ENCODE assay signal across 8 cellular contexts in genomic region chr14:88825078-88825458, GRCh38. TPM values are rescaled to one million over a fixed set of nuclear protein-coding genes. Genes with fewer than 3 reads are reported as not detected.
DNase-seq lines count a peak whose midpoint lies in the region; ATAC-seq and TF ChIP-seq lines count a peak whose summit lies in the region.

No MANE protein-coding gene starts in this region.

- no peak overlapping the region for H4K91ac ChIP-seq in neuronal stem cell (ENCODE audit: low read depth, low read length, poor library complexity)

- no peaks in the 10 kb centered on the region for H3K27me3 Mint-ChIP-seq in endodermal cell (ENCODE audit: insufficient read depth)

- no peak for TF ChIP-seq CTCF in Panc1 (IDR thresholded peaks at IDR 0.05)
- TF ChIP-seq CTCF in endodermal cell (conservative IDR thresholded peaks at IDR 0.05), result no peak

- intact Hi-C loops in Panc1 (cut with micrococcal nuclease; ENCODE audit: unreplicated experiment), result no loop called here

- no peak overlapping the region for H2BK15ac ChIP-seq in neuronal stem cell (ENCODE audit: low read length)

- no peaks in the 10 kb centered on the region for H3K9me3 Mint-ChIP-seq in endodermal cell

- H3K18ac ChIP-seq in neuronal stem cell (ENCODE audit: low read length), result no peak overlapping the region

- H3K4me2 ChIP-seq in neuronal stem cell (ENCODE audit: insufficient read depth, low read length, poor library complexity, severe bottlenecking), result peak overlapping the region; percentile 46

- ATAC-seq in Panc1 (no peak), HG03354 (IDR thresholded peaks at IDR 0.05; ENCODE audit: poor library complexity, severe bottlenecking, unreplicated experiment) (no peak), HG02884 (IDR thresholded peaks at IDR 0.05; ENCODE audit: unreplicated experiment) (no peak)

- no peak for DNase-seq in Panc1 (ENCODE audit: low read depth, low spot score)
- no peak for DNase-seq in endodermal cell
- no peak for DNase-seq in neuronal stem cell (ENCODE audit: low spot score)
- no peak for DNase-seq in stimulated activated CD8-positive, alpha-beta memory T cell treated with anti-CD3 and anti-CD28 coated beads, Interleukin-4, amount 100 ng/mL, for 48 hours
- DNase-seq in NCI-H2196 (lab: John Stamatoyannopoulos, UW; ENCODE audit: unreplicated experiment), result no peak

- peak overlapping the region; percentile 94 for H3K9ac ChIP-seq in endodermal cell (ENCODE audit: extremely low read depth, low read length, poor library complexity, severe bottlenecking)
- peak overlapping the region; percentile 97 for H3K9ac ChIP-seq in neuronal stem cell (ENCODE audit: low read depth, low read length, poor library complexity)

- H4K8ac ChIP-seq in neuronal stem cell (ENCODE audit: low read depth, low read length), result no peak overlapping the region

- peaks cover 36% of the 10 kb centered on the region for H3K4me1 Mint-ChIP-seq in endodermal cell

- POLR2A ChIA-PET in Panc1 (lab: Charles Lee), result no interaction called here

- CTCF ChIA-PET in Panc1 (lab: Charles Lee), result interaction anchor here (0.7 kb wide), 1 partner anchor 15 kb away, joined by 3 read pairs; no protein-coding TSS in a partner anchor

- no peaks in the 10 kb centered on the region for H3K36me3 Mint-ChIP-seq in endodermal cell (ENCODE audit: low read depth)

- BruUV-seq in Panc1 (replicated peaks; lab: Mats Ljungman, UMichigan), result no TSS peak

- in situ Hi-C loops in Panc1 (cut with HindIII; ENCODE audit: low pct_unique_long_range_greater_than_20kb, low sequenced_read_pairs), result no loop called here

- peak overlapping the region; percentile 78 for H3K14ac ChIP-seq in neuronal stem cell (ENCODE audit: low read length)

- H3K4ac ChIP-seq in neuronal stem cell (ENCODE audit: low read length), result no peak overlapping the region

- H3K9me3 ChIP-seq in Panc1 (ENCODE audit: control insufficient read depth, insufficient read depth, low read depth, low read length), result no peaks in the 10 kb centered on the region
- no peaks in the 10 kb centered on the region for H3K9me3 ChIP-seq in endodermal cell (ENCODE audit: control insufficient read depth, low read length)
- no peaks in the 10 kb centered on the region for H3K9me3 ChIP-seq in neuronal stem cell (replicated peaks in 1 of 2; ENCODE audit: control insufficient read depth in 2 of 2, insufficient read depth in 1 of 2, low read depth in 1 of 2, low read length in 2 of 2)

- H2AK5ac ChIP-seq in neuronal stem cell (ENCODE audit: low read depth, low read length), result no peak overlapping the region

- H3K79me1 ChIP-seq in neuronal stem cell (ENCODE audit: low read depth, low read length), result no peaks in the 10 kb centered on the region

- H2BK12ac ChIP-seq in neuronal stem cell (ENCODE audit: low read length), result no peak overlapping the region

- no peak overlapping the region for H3K23ac ChIP-seq in neuronal stem cell (ENCODE audit: low read depth, low read length, poor library complexity)

- peak overlapping the region; percentile 100 for H3K27ac Mint-ChIP-seq in endodermal cell

- no peaks in the 10 kb centered on the region; the same call in 1 of the 2 replicates for H3K36me3 ChIP-seq in Panc1 (ENCODE audit: control insufficient read depth, insufficient read depth, low read length)
- no peaks in the 10 kb centered on the region for H3K36me3 ChIP-seq in endodermal cell (ENCODE audit: control insufficient read depth, insufficient read depth, low read length)
- no peaks in the 10 kb centered on the region for H3K36me3 ChIP-seq in neuronal stem cell (replicated peaks in 1 of 2; ENCODE audit: control insufficient read depth in 2 of 2, insufficient read depth in 2 of 2, low read length in 2 of 2)

- peak overlapping the region; percentile 66 for H3K27ac ChIP-seq in Panc1 (ENCODE audit: low read length)
- peak overlapping the region; percentile 99 for H3K27ac ChIP-seq in endodermal cell (ENCODE audit: low read depth, low read length)
- peak overlapping the region; percentile 92 for H3K27ac ChIP-seq in neuronal stem cell (replicated peaks; ENCODE audit: low read length)

- H3K27me3 ChIP-seq in Panc1 (ENCODE audit: control insufficient read depth, insufficient read depth, low read length) (no peaks in the 10 kb centered on the region), endodermal cell (ENCODE audit: control insufficient read depth, insufficient read depth, low read length, poor library complexity, severe bottlenecking) (no peaks in the 10 kb centered on the region), neuronal stem cell (ENCODE audit: control insufficient read depth in 3 of 3, insufficient read depth in 3 of 3, low read depth in 1 of 3, low read length in 3 of 3) (no peaks in the 10 kb centered on the region)

- H2AFZ ChIP-seq in neuronal stem cell (ENCODE audit: low read length), result peak overlapping the region; percentile 90

- no peaks in the 10 kb centered on the region for H3K4me1 ChIP-seq in Panc1 (ENCODE audit: control insufficient read depth, insufficient read depth, low read length)
- H3K4me1 ChIP-seq in endodermal cell (ENCODE audit: control insufficient read depth, insufficient read depth, low read length), result peaks cover 5% of the 10 kb centered on the region
- H3K4me1 ChIP-seq in neuronal stem cell (ENCODE audit: control insufficient read depth in 2 of 2, insufficient read depth in 1 of 2, low read depth in 1 of 2, low read length in 2 of 2), result peaks cover 5% of the 10 kb centered on the region in 2 donors

- no peak overlapping the region for H2BK5ac ChIP-seq in neuronal stem cell (ENCODE audit: low read length)

- H3K4me3 ChIP-seq in GM08714 (ENCODE audit: low read length) (peak overlapping the region; percentile 59), Panc1 (ENCODE audit: low read depth in 2 of 2, low read length in 2 of 2) (peak overlapping the region; percentile 74 to 81), endodermal cell (ENCODE audit: low read length) (peak overlapping the region; percentile 85), neuronal stem cell (ENCODE audit: low read length in 2 of 2) (peak overlapping the region; percentile 81 to 87)

- peak overlapping the region; percentile 65 for H3K4me3 Mint-ChIP-seq in endodermal cell

- 18% methylated on average over 5 of the region's 5 CpGs; no CpG with 5 or more reads in 1 of the 2 experiments for WGBS in endodermal cell (ENCODE audit: insufficient coverage in 1 of 2, insufficient read length in 1 of 2), 2 experiments
- WGBS in neuronal stem cell (ENCODE audit: extremely low coverage in 2 of 2, insufficient read length in 2 of 2, insufficient replicate concordance in 1 of 2), 2 donors, result no CpG with 5 or more reads among the region's 5 CpGs

- H2BK120ac ChIP-seq in neuronal stem cell (ENCODE audit: low read depth, low read length), result no peak overlapping the region

RNA-seq across cellular contexts. Expression of gene TTC8, which starts 0.6 kb away (rescaled TPM):
- total RNA-seq in Panc1 (2021; ENCODE audit: unreplicated experiment) (12.4 TPM), endodermal cell (10 to 100 TPM; 25.6 to 33.4 TPM)
- 14.2 TPM for polyA plus RNA-seq in Panc1 (2012; ENCODE audit: insufficient read length)
- polyA plus RNA-seq in endodermal cell (2013, experiment 1 of 2), result 24.5 TPM
- 22.5 TPM for polyA plus RNA-seq in endodermal cell (2013, experiment 2 of 2)
- polyA plus RNA-seq in neuronal stem cell (2013, experiment 1 of 2), result 18.3 TPM
- polyA plus RNA-seq in neuronal stem cell (2013, experiment 2 of 2), result 18.0 TPM

RNA-seq across cellular contexts. Expression of gene EML5, which starts 32.3 kb away (rescaled TPM):
- total RNA-seq in Panc1 (2021; ENCODE audit: unreplicated experiment) (0.10 TPM), endodermal cell (1 to 10 TPM; 1.7 to 2.3 TPM)
- not detected for polyA plus RNA-seq in Panc1 (2012; ENCODE audit: insufficient read length)
- polyA plus RNA-seq in endodermal cell (2013, experiment 1 of 2), result 0.39 TPM
- polyA plus RNA-seq in endodermal cell (2013, experiment 2 of 2), result 0.41 TPM
- 0.28 TPM for polyA plus RNA-seq in neuronal stem cell (2013, experiment 1 of 2)
- polyA plus RNA-seq in neuronal stem cell (2013, experiment 2 of 2), result 0.19 TPM
